14 cellular contexts compared by ENCODE assay signal in genomic region chr22:36151006-36151595, GRCh38. TPM values are rescaled to one million over a fixed set of nuclear protein-coding genes. Genes with fewer than 3 reads are reported as not detected.
DNase-seq lines count a peak whose midpoint lies in the region; ATAC-seq and TF ChIP-seq lines count a peak whose summit lies in the region.
"Had no signal": no experiment of that assay in that cellular context is flagged by ENCODE, and none has a peak within 500 bp of the region (broad histone marks: within the 10 kb centered on the region; RNA-seq: fewer than 3 reads in every experiment).

No MANE protein-coding gene starts in this region.

- H3K9me3 ChIP-seq in esophagus squamous epithelium: no peaks in the 10 kb centered on the region
- no peaks in the 10 kb centered on the region for H3K9me3 ChIP-seq in naive thymus-derived CD4-positive, alpha-beta T cell (ENCODE audit: control insufficient read depth in 2 of 3, low read length in 3 of 3)
- H3K9me3 ChIP-seq in transverse colon: no peaks in the 10 kb centered on the region

- H3K4me1 ChIP-seq in esophagus squamous epithelium (peaks cover 15 to 84% (median 51%) of the 10 kb centered on the region in 3 donors), transverse colon (peaks cover 13 to 52% (median 19%) of the 10 kb centered on the region in 4 donors)
- peaks cover 56 to 60% of the 10 kb centered on the region in 2 donors for H3K4me1 ChIP-seq in naive thymus-derived CD4-positive, alpha-beta T cell (ENCODE audit: control insufficient read depth in 2 of 2, insufficient read depth in 2 of 2, low read length in 2 of 2)

- no peak for DNase-seq in activated naive CD4-positive, alpha-beta T cell treated with anti-CD3 and anti-CD28 coated beads, Interleukin-2, amount 50 U/mL, for 72 hours (ENCODE audit: low spot score in 2 of 2)
- DNase-seq in activated naive CD4-positive, alpha-beta T cell treated with anti-CD3 and anti-CD28 coated beads, Interleukin-2, amount 50 U/mL, for 16 hours: no peak
- DNase-seq in esophagus squamous epithelium (lab: John Stamatoyannopoulos, UW): no peak
- no peak for DNase-seq in naive thymus-derived CD4-positive, alpha-beta T cell
- DNase-seq in transverse colon: no peak
- no peak for DNase-seq in HK-2 (ENCODE audit: unreplicated experiment)
- DNase-seq: hypothalamus, NCI-H187, SIG-M5 had no signal

- CTCF ChIA-PET in naive thymus-derived CD4-positive, alpha-beta T cell (lab: Charles Lee): interaction anchor here (1.2 to 1.4 kb wide), 3 partner anchors 9 to 27 kb away, joined by 4 to 5 read pairs (median 5); partner anchors contain the start of gene APOL3

- TF ChIP-seq POLR2A in esophagus squamous epithelium (IDR thresholded peaks at IDR 0.05) (no peak), transverse colon (IDR thresholded peaks at IDR 0.05) (no peak)

- POLR2A ChIA-PET in naive thymus-derived CD4-positive, alpha-beta T cell (lab: Charles Lee): interaction anchor here (2.6 kb wide), 1 partner anchor 13 kb away, joined by 12 read pairs; no protein-coding TSS in a partner anchor

- H3K36me3 ChIP-seq in esophagus squamous epithelium (peaks cover 0 to 25% (median 12%) of the 10 kb centered on the region in 3 donors), transverse colon (no peaks in the 10 kb centered on the region)
- H3K36me3 ChIP-seq in naive thymus-derived CD4-positive, alpha-beta T cell (ENCODE audit: control insufficient read depth in 2 of 3, insufficient read depth in 3 of 3, low read length in 3 of 3): peaks cover 20 to 41% (median 29%) of the 10 kb centered on the region in 3 experiments

- WGBS in esophagus squamous epithelium, 2 donors: 54 to 76% methylated on average over 3 of the region's 3 CpGs
- 65 to 84% methylated on average over 2 to 3 of the region's 3 CpGs for WGBS in transverse colon (ENCODE audit: low coverage in 1 of 2), 2 donors

- peaks cover 0 to 6% of the 10 kb centered on the region in 2 donors for H3K9me3 Mint-ChIP-seq in activated naive CD4-positive, alpha-beta T cell treated with anti-CD3 and anti-CD28 coated beads, Interleukin-2, amount 50 U/mL, for 72 hours
- H3K9me3 Mint-ChIP-seq in naive thymus-derived CD4-positive, alpha-beta T cell: peaks cover 0 to 8% (median 2%) of the 10 kb centered on the region in 11 donors

- no peaks in the 10 kb centered on the region for H3K27me3 Mint-ChIP-seq in naive thymus-derived CD4-positive, alpha-beta T cell

- no peak for ATAC-seq in activated naive CD4-positive, alpha-beta T cell treated with anti-CD3 and anti-CD28 coated beads, Interleukin-2, amount 50 U/mL, for 72 hours
- no peak for ATAC-seq in naive thymus-derived CD4-positive, alpha-beta T cell
- no peak for ATAC-seq in HG02938 (IDR thresholded peaks at IDR 0.05; ENCODE audit: unreplicated experiment)
- no peak for ATAC-seq in HG03378 (IDR thresholded peaks at IDR 0.05; ENCODE audit: unreplicated experiment)
- ATAC-seq: WTC11 had no signal

- H3K4me1 Mint-ChIP-seq in naive thymus-derived CD4-positive, alpha-beta T cell: peaks cover 45 to 79% (median 75%) of the 10 kb centered on the region in 7 donors

- in situ Hi-C loops in transverse colon (cut with MboI; ENCODE audit: low pct_ligation_motif_present in 1 of 4, low pct_unique_long_range_greater_than_20kb in 1 of 4, low sequenced_read_pairs in 3 of 4): no loop called here

- intact Hi-C loops in esophagus squamous epithelium (cut with DNase I): loop anchor here (10.0 kb wide), 1 partner anchor 74 kb away; no protein-coding TSS in a partner anchor
- intact Hi-C loops in naive thymus-derived CD4-positive, alpha-beta T cell (cut with micrococcal nuclease): no loop called here
- intact Hi-C loops in transverse colon (cut with DNase I; ENCODE audit: low total_unique reads): no loop called here

- peaks cover 24 to 40% of the 10 kb centered on the region in 2 donors for H3K36me3 Mint-ChIP-seq in activated naive CD4-positive, alpha-beta T cell treated with anti-CD3 and anti-CD28 coated beads, Interleukin-2, amount 50 U/mL, for 72 hours
- peaks cover 13 to 60% (median 50%) of the 10 kb centered on the region in 5 donors for H3K36me3 Mint-ChIP-seq in naive thymus-derived CD4-positive, alpha-beta T cell
- H3K36me3 Mint-ChIP-seq: WTC11 had no signal

- no peak for TF ChIP-seq CTCF in esophagus squamous epithelium (IDR thresholded peaks at IDR 0.05)
- TF ChIP-seq CTCF in transverse colon (IDR thresholded peaks at IDR 0.05): no peak

- no peak for TF ChIP-seq EP300 in transverse colon (IDR thresholded peaks at IDR 0.05; ENCODE audit: low read depth)

- peak overlapping the region in 3 of 4 donors; percentile 66 to 75 (median 71) for H3K27ac ChIP-seq in esophagus squamous epithelium
- peak overlapping the region; percentile 25 for H3K27ac ChIP-seq in naive thymus-derived CD4-positive, alpha-beta T cell (ENCODE audit: low read depth, low read length)
- peak overlapping the region in 3 of 4 donors; percentile 23 to 57 (median 53) for H3K27ac ChIP-seq in transverse colon

- no peaks in the 10 kb centered on the region for H3K27me3 ChIP-seq in esophagus squamous epithelium
- no peaks in the 10 kb centered on the region for H3K27me3 ChIP-seq in naive thymus-derived CD4-positive, alpha-beta T cell (ENCODE audit: control insufficient read depth in 2 of 2, insufficient read depth in 2 of 2, low read length in 2 of 2)
- no peaks in the 10 kb centered on the region for H3K27me3 ChIP-seq in transverse colon

- H3K4me3 ChIP-seq in esophagus squamous epithelium (no peak overlapping the region), transverse colon (no peak overlapping the region)
- no peak overlapping the region for H3K4me3 ChIP-seq in naive thymus-derived CD4-positive, alpha-beta T cell (ENCODE audit: low read length)

- peak overlapping the region; percentile 19 to 53 for H3K27ac Mint-ChIP-seq in activated naive CD4-positive, alpha-beta T cell treated with anti-CD3 and anti-CD28 coated beads, Interleukin-2, amount 50 U/mL, for 72 hours
- H3K27ac Mint-ChIP-seq in naive thymus-derived CD4-positive, alpha-beta T cell: peak overlapping the region in 8 of 9 donors; percentile 72 to 99 (median 90)
- H3K27ac Mint-ChIP-seq: WTC11 had no signal

- peak overlapping the region in 9 of 10 donors; percentile 11 to 98 (median 56) for H3K4me3 Mint-ChIP-seq in naive thymus-derived CD4-positive, alpha-beta T cell
- H3K4me3 Mint-ChIP-seq: WTC11 had no signal

RNA-seq across cellular contexts. Expression of gene APOL3, which starts 9.5 kb away (rescaled TPM):
- total RNA-seq in activated naive CD4-positive, alpha-beta T cell treated with anti-CD3 and anti-CD28 coated beads, Interleukin-2, amount 50 U/mL, for 72 hours: 10 to 100 TPM; 46.4 to 70.0 TPM
- 10 to 100 TPM in 2 of 4 donors, 1 to 10 TPM in 2; 6.8 to 48.1 (median 17.0) TPM for total RNA-seq in esophagus squamous epithelium
- total RNA-seq in naive thymus-derived CD4-positive, alpha-beta T cell: 100 to 1,000 TPM; 121 to 212 (median 175) TPM
- 10 to 100 TPM; 56.9 to 83.9 TPM for polyA plus RNA-seq in naive thymus-derived CD4-positive, alpha-beta T cell
- 10 to 100 TPM in 3 of 4 donors, 1 to 10 TPM in 1; 8.7 to 53.9 (median 19.4) TPM for total RNA-seq in transverse colon

RNA-seq across cellular contexts. Expression of gene APOL4, which starts 50.5 kb away (rescaled TPM):
- total RNA-seq in activated naive CD4-positive, alpha-beta T cell treated with anti-CD3 and anti-CD28 coated beads, Interleukin-2, amount 50 U/mL, for 72 hours: under 1 TPM; 0.14 to 0.18 TPM
- 10 to 100 TPM in 1 of 4 donors, 1 to 10 TPM in 2, under 1 TPM in 1; 0.45 to 10.3 (median 2.1) TPM for total RNA-seq in esophagus squamous epithelium
- 1 to 10 TPM in 1 of 5 experiments, not detected in 4; 1.2 TPM for total RNA-seq in naive thymus-derived CD4-positive, alpha-beta T cell
- polyA plus RNA-seq in naive thymus-derived CD4-positive, alpha-beta T cell: not detected
- total RNA-seq in transverse colon: 1 to 10 TPM in 2 of 4 donors, under 1 TPM in 1, not detected in 1; 0.16 to 9.0 (median 1.8) TPM
- total RNA-seq: mononuclear cell, renal cortical epithelial cell had no signal
